Comparison of ENCODE assay signal across 16 cellular contexts in the genomic region with DNA sequence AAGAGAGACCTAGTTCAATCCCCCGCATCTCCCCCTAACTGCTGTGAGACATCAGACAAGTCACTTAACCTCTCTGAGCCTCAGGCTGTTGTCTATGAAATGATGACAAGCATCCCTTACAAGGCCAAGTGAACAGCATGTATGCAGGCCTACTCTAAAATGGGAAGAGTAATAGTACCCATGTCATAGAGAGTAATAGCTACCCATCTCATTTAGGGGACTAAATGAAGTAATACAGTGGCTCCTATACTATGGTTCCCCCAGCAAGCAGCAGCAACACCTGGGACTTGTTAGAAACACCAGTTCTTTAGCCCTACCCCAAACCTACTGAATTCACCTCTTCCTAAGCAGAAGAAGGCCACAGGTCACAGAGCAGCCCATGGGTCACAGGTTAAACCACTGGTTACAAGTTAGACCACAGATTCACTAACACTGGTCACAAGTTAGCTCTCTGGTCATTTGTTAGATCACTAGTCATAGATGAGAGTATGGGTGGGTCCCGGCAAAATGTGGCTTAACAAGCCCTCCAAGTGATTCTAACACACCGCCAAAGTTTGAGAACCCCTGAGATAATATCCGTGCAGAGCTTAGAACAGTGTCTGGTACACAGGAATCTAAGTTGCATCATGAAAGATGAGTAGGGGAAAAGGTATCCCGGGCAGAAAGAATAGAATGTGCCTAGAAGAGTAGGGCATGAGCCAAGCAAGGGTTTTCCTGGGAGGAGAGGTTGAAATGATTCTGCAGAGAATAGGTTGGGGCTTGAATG. TPM values are rescaled to one million over a fixed set of nuclear protein-coding genes. Genes with fewer than 3 reads are reported as not detected.
A peak's percentile ranks its signal among the peaks of the same experiment; 100 is the strongest.
DNase-seq lines count a peak whose midpoint lies in the region; ATAC-seq and TF ChIP-seq lines count a peak whose summit lies in the region.
"Had no signal": no experiment of that assay in that cellular context is flagged by ENCODE, and none has a peak within 500 bp of the region (broad histone marks: within the 10 kb centered on the region; RNA-seq: fewer than 3 reads in every experiment).

No MANE protein-coding gene starts in this region.

- peaks cover 14% of the 10 kb centered on the region for H3K27me3 ChIP-seq in RWPE2 (ENCODE audit: insufficient read depth, poor library complexity, severe bottlenecking)
- H3K27me3 ChIP-seq: tibial artery had no signal

- H3K27ac Mint-ChIP-seq in CD14-positive monocyte: peak overlapping the region in 4 of 7 donors; percentile 21 to 66 (median 46)
- H3K27ac Mint-ChIP-seq: activated CD4-positive, alpha-beta T cell treated with anti-CD3 and anti-CD28 coated beads, Interleukin-2, amount 10 ng/mL, durations not matched to agents 24 days and 14 days had no signal

- DNase-seq in CD14-positive monocyte (ENCODE audit: low spot score) (no peak), RWPE2 (ENCODE audit: low spot score) (peak; percentile 34), SKM-1 (lab: John Stamatoyannopoulos, UW; ENCODE audit: unreplicated experiment) (no peak)
- DNase-seq in stimulated activated CD4-positive, alpha-beta T cell treated with anti-CD3 and anti-CD28 coated beads, Interleukin-1b, Interleukin-23, amount 100 ng/mL, for 48 hours: no peak
- DNase-seq: activated CD4-positive, alpha-beta T cell treated with anti-CD3 and anti-CD28 coated beads, Interleukin-2, amount 10 ng/mL, durations not matched to agents 24 days and 14 days; activated T-cell treated with anti-CD3 and anti-CD28 coated beads, Interleukin-2, amount 50 U/mL, for 48 hours; amniotic stem cell; hippocampal formation; left colon; T1000; tibial artery had no signal

- H3K36me3 Mint-ChIP-seq in CD14-positive monocyte: peaks cover 0 to 2% of the 10 kb centered on the region in 2 donors

- no peak for TF ChIP-seq CTCF in CD14-positive monocyte (IDR thresholded peaks at IDR 0.05)
- no peak for TF ChIP-seq CTCF in RWPE2 (IDR thresholded peaks at IDR 0.05; ENCODE audit: poor library complexity, severe bottlenecking)

- ATAC-seq in GM19463 (IDR thresholded peaks at IDR 0.05; ENCODE audit: unreplicated experiment) (peak; percentile 22), HG03159 (IDR thresholded peaks at IDR 0.05; ENCODE audit: unreplicated experiment) (peak; percentile 36), RWPE2 (ENCODE audit: low read depth) (peak; percentile 56), HG03039 (IDR thresholded peaks at IDR 0.05; ENCODE audit: unreplicated experiment) (no peak), HG03521 (IDR thresholded peaks at IDR 0.05; ENCODE audit: unreplicated experiment) (no peak)
- ATAC-seq: esophagus mucosa, left colon had no signal

- peaks cover 2% of the 10 kb centered on the region for H3K4me1 ChIP-seq in RWPE2 (ENCODE audit: insufficient read depth, poor library complexity, severe bottlenecking)

- peaks cover 36 to 42% (median 41%) of the 10 kb centered on the region in 3 donors for H3K27me3 Mint-ChIP-seq in CD14-positive monocyte (ENCODE audit: low read depth in 3 of 3)

- no peaks in the 10 kb centered on the region for H3K9me3 ChIP-seq in RWPE2 (ENCODE audit: severe bottlenecking)
- H3K9me3 ChIP-seq: tibial artery had no signal

- H3K27ac ChIP-seq in RWPE2 (ENCODE audit: poor library complexity, severe bottlenecking): no peak overlapping the region

- peak overlapping the region; percentile 60 to 88 for H3K4me3 Mint-ChIP-seq in CD14-positive monocyte

- no peaks in the 10 kb centered on the region for H3K36me3 ChIP-seq in RWPE2 (ENCODE audit: low read depth)
- H3K36me3 ChIP-seq: tibial artery had no signal

- peaks cover 20% of the 10 kb centered on the region for H3K4me1 Mint-ChIP-seq in CD14-positive monocyte

- H3K9me3 Mint-ChIP-seq in CD14-positive monocyte: peaks cover 0 to 6% (median 2%) of the 10 kb centered on the region in 7 donors

- no peak overlapping the region for H3K4me3 ChIP-seq in RWPE2 (ENCODE audit: severe bottlenecking)
- H3K4me3 ChIP-seq: tibial artery had no signal

- intact Hi-C loops in CD14-positive monocyte (cut with micrococcal nuclease): no loop called here

RNA-seq across cellular contexts. Expression of a gene that starts 1.4 kb away (rescaled TPM):
- polyA plus RNA-seq in CD14-positive monocyte: not detected

RNA-seq across cellular contexts. Expression of a gene that starts 1.6 kb away (rescaled TPM):
- polyA plus RNA-seq in CD14-positive monocyte: not detected

RNA-seq across cellular contexts. Expression of a gene that starts 33.1 kb away (rescaled TPM):
- not detected for polyA plus RNA-seq in CD14-positive monocyte

RNA-seq across cellular contexts. Expression of a gene that starts 40.7 kb away (rescaled TPM):
- 100 to 1,000 TPM; 320 to 329 TPM for polyA plus RNA-seq in CD14-positive monocyte

Comparison
In these comparisons a context has a peak if more than half of its experiments do, and no peak if none do; other contexts are left out.
1. ATAC-seq: peak in GM19463 (single experiment), HG03159 (single experiment) and RWPE2 (single experiment); none in HG03039 (single experiment) and HG03521 (single experiment).